ENCODE assay signal across 1 cellular context in the genomic region with DNA sequence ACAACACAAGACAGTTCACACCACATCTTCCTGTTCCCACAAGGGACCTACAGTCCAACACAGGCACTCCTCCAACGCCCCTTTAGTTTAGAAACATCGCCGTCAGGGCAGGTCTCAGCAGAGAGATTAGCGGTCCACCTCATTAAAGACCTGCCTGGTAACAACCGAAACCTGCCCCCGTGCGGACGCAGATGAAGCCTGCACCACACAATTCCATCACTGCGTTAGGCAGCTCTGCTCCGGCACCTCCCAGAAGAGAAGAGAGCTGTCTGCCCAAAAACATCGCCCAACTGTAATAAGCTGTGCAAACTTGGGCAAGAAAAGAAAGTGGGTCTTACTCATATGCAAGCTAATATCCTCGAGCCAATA.
TF ChIP-seq lines count a peak whose summit lies in the region.

No MANE protein-coding gene starts in this region.

TF ChIP-seq in GM23338, 12 proteins besides CTCF, POLR2A, EP300 and RAD21 (continued from another document):
- TF ChIP-seq, protein P1, sequence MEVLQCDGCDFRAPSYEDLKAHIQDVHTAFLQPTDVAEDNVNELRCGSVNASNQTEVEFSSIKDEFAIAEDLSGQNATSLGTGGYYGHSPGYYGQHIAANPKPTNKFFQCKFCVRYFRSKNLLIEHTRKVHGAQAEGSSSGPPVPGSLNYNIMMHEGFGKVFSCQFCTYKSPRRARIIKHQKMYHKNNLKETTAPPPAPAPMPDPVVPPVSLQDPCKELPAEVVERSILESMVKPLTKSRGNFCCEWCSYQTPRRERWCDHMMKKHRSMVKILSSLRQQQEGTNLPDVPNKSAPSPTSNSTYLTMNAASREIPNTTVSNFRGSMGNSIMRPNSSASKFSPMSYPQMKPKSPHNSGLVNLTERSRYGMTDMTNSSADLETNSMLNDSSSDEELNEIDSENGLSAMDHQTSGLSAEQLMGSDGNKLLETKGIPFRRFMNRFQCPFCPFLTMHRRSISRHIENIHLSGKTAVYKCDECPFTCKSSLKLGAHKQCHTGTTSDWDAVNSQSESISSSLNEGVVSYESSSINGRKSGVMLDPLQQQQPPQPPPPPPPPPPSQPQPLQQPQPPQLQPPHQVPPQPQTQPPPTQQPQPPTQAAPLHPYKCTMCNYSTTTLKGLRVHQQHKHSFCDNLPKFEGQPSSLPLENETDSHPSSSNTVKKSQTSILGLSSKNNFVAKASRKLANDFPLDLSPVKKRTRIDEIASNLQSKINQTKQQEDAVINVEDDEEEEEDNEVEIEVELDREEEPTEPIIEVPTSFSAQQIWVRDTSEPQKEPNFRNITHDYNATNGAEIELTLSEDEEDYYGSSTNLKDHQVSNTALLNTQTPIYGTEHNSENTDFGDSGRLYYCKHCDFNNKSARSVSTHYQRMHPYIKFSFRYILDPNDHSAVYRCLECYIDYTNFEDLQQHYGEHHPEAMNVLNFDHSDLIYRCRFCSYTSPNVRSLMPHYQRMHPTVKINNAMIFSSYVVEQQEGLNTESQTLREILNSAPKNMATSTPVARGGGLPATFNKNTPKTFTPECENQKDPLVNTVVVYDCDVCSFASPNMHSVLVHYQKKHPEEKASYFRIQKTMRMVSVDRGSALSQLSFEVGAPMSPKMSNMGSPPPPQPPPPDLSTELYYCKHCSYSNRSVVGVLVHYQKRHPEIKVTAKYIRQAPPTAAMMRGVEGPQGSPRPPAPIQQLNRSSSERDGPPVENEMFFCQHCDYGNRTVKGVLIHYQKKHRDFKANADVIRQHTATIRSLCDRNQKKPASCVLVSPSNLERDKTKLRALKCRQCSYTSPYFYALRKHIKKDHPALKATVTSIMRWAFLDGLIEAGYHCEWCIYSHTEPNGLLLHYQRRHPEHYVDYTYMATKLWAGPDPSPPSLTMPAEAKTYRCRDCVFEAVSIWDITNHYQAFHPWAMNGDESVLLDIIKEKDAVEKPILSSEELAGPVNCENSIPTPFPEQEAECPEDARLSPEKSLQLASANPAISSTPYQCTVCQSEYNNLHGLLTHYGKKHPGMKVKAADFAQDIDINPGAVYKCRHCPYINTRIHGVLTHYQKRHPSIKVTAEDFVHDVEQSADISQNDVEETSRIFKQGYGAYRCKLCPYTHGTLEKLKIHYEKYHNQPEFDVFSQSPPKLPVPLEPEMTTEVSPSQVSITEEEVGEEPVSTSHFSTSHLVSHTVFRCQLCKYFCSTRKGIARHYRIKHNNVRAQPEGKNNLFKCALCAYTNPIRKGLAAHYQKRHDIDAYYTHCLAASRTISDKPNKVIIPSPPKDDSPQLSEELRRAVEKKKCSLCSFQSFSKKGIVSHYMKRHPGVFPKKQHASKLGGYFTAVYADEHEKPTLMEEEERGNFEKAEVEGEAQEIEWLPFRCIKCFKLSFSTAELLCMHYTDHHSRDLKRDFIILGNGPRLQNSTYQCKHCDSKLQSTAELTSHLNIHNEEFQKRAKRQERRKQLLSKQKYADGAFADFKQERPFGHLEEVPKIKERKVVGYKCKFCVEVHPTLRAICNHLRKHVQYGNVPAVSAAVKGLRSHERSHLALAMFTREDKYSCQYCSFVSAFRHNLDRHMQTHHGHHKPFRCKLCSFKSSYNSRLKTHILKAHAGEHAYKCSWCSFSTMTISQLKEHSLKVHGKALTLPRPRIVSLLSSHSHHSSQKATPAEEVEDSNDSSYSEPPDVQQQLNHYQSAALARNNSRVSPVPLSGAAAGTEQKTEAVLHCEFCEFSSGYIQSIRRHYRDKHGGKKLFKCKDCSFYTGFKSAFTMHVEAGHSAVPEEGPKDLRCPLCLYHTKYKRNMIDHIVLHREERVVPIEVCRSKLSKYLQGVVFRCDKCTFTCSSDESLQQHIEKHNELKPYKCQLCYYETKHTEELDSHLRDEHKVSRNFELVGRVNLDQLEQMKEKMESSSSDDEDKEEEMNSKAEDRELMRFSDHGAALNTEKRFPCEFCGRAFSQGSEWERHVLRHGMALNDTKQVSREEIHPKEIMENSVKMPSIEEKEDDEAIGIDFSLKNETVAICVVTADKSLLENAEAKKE (CRISPR knock-in tag; IDR thresholded peaks at IDR 0.05), result no peak
- TF ChIP-seq EZH2phosphoT487 (IDR thresholded peaks at IDR 0.05; ENCODE audit: unreplicated experiment) (no peak), ZNF114 (CRISPR knock-in tag; IDR thresholded peaks at IDR 0.05) (no peak)
